ENCODE assay signal across 12 cellular contexts in the genomic region with DNA sequence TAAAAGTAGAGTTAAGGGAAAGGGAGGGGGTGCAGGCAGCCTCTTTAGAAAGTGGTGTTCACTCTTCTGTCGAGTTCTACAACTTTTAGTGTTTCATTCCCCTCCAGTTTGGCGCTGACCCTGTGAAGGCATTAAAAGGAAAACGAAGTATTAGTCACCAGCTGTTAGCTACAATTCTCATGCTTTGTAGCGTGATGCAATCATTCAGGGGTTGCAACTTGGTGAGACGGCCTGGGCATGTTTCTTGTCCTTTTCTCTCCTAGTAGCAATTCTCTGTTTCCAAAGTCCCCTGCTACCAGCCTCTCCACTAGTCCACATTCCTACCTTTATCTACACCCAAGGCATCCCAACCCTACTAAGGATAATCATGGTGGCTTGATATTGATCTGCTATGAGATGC. TPM values are rescaled to one million over a fixed set of nuclear protein-coding genes. Genes with fewer than 3 reads are reported as not detected.
DNase-seq lines count a peak whose midpoint lies in the region; ATAC-seq and TF ChIP-seq lines count a peak whose summit lies in the region.
"Had no signal": no experiment of that assay in that cellular context is flagged by ENCODE, and none has a peak within 500 bp of the region (broad histone marks: within the 10 kb centered on the region; RNA-seq: fewer than 3 reads in every experiment).

No MANE protein-coding gene starts in this region.

- no peak overlapping the region for H3K4me3 Mint-ChIP-seq in activated CD8-positive, alpha-beta T cell treated with anti-CD3 and anti-CD28 coated beads, Interleukin-2, amount 10 ng/mL, durations not matched to agents 7 days and 5 days
- H3K4me3 Mint-ChIP-seq: stimulated activated memory B cell treated with anti-CD40 and anti-IgM and Interleukin-4, amounts not matched to agents 10 μg/mL and 1 μg/mL and 100 μg/mL, for 72 hours had no signal

- peaks cover 0 to 6% of the 10 kb centered on the region in 2 donors for H3K9me3 ChIP-seq in right atrium auricular region

- H3K4me1 ChIP-seq in right atrium auricular region, result peaks cover 0 to 59% of the 10 kb centered on the region in 2 donors

- peaks cover 59% of the 10 kb centered on the region for H3K36me3 ChIP-seq in right atrium auricular region

- TF ChIP-seq POLR2A in GM18505 (IDR thresholded peaks at IDR 0.05; ENCODE audit: borderline replicate concordance, extremely low read depth, insufficient read depth, insufficient read length), result no peak

- intact Hi-C loops in Right ventricle myocardium inferior (cut with DNase I), result no loop called here

- no peak for TF ChIP-seq CTCF in right atrium auricular region (IDR thresholded peaks at IDR 0.05)

- DNase-seq in right atrium auricular region (ENCODE audit: low spot score) (no peak), Right ventricle myocardium inferior (ENCODE audit: missing footprints) (no peak), amniotic stem cell (lab: John Stamatoyannopoulos, UW) (peak; percentile 14), glomerular visceral epithelial cell (ENCODE audit: extremely low spot score) (peak; percentile 65)
- no peak for DNase-seq in activated CD8-positive, alpha-beta T cell treated with anti-CD3 and anti-CD28 coated beads, Interleukin-2, amount 10 ng/mL, durations not matched to agents 7 days and 5 days
- no peak for DNase-seq in central memory CD4-positive, alpha-beta T cell
- DNase-seq: activated T-cell treated with anti-CD3 and anti-CD28 coated beads, Interleukin-2, amount 50 U/mL, for 48 hours had no signal

- no peaks in the 10 kb centered on the region for H3K27me3 ChIP-seq in right atrium auricular region

- H3K4me1 Mint-ChIP-seq in activated CD8-positive, alpha-beta T cell treated with anti-CD3 and anti-CD28 coated beads, Interleukin-2, amount 10 ng/mL, durations not matched to agents 7 days and 5 days (ENCODE audit: low read depth), result peaks cover 4% of the 10 kb centered on the region
- H3K4me1 Mint-ChIP-seq: stimulated activated memory B cell treated with anti-CD40 and anti-IgM and Interleukin-4, amounts not matched to agents 10 μg/mL and 1 μg/mL and 100 μg/mL, for 72 hours had no signal

- H3K27me3 Mint-ChIP-seq in activated CD8-positive, alpha-beta T cell treated with anti-CD3 and anti-CD28 coated beads, Interleukin-2, amount 10 ng/mL, durations not matched to agents 7 days and 5 days (ENCODE audit: low read depth), result no peaks in the 10 kb centered on the region
- H3K27me3 Mint-ChIP-seq: stimulated activated memory B cell treated with anti-CD40 and anti-IgM and Interleukin-4, amounts not matched to agents 10 μg/mL and 1 μg/mL and 100 μg/mL, for 72 hours had no signal

- CTCF ChIA-PET in activated CD8-positive, alpha-beta T cell treated with anti-CD3 and anti-CD28 coated beads, Interleukin-2, amount 10 ng/mL, durations not matched to agents 7 days and 5 days (lab: Charles Lee), result no interaction called here

- peaks cover 38% of the 10 kb centered on the region for H3K36me3 Mint-ChIP-seq in activated CD8-positive, alpha-beta T cell treated with anti-CD3 and anti-CD28 coated beads, Interleukin-2, amount 10 ng/mL, durations not matched to agents 7 days and 5 days (ENCODE audit: low read depth)

- H3K9me3 Mint-ChIP-seq in activated CD8-positive, alpha-beta T cell treated with anti-CD3 and anti-CD28 coated beads, Interleukin-2, amount 10 ng/mL, durations not matched to agents 7 days and 5 days (ENCODE audit: insufficient read depth), result no peaks in the 10 kb centered on the region
- H3K9me3 Mint-ChIP-seq: stimulated activated memory B cell treated with anti-CD40 and anti-IgM and Interleukin-4, amounts not matched to agents 10 μg/mL and 1 μg/mL and 100 μg/mL, for 72 hours had no signal

- H3K27ac Mint-ChIP-seq in activated CD8-positive, alpha-beta T cell treated with anti-CD3 and anti-CD28 coated beads, Interleukin-2, amount 10 ng/mL, durations not matched to agents 7 days and 5 days, result no peak overlapping the region

- H3K4me3 ChIP-seq in right atrium auricular region, result no peak overlapping the region
- H3K4me3 ChIP-seq: coronary artery had no signal

- H3K27ac ChIP-seq in right atrium auricular region, result peak overlapping the region; percentile 82 to 89

- ATAC-seq in Right ventricle myocardium inferior (no peak), GM18505 (IDR thresholded peaks at IDR 0.05; ENCODE audit: unreplicated experiment) (no peak), GM18868 (IDR thresholded peaks at IDR 0.05; ENCODE audit: unreplicated experiment) (no peak)
- ATAC-seq in activated CD8-positive, alpha-beta T cell treated with anti-CD3 and anti-CD28 coated beads, Interleukin-2, amount 10 ng/mL, durations not matched to agents 7 days and 5 days, result no peak
- ATAC-seq: stimulated activated memory B cell treated with anti-CD40 and anti-IgM and Interleukin-4, amounts not matched to agents 10 μg/mL and 1 μg/mL and 100 μg/mL, for 72 hours had no signal

- POLR2A ChIA-PET in activated CD8-positive, alpha-beta T cell treated with anti-CD3 and anti-CD28 coated beads, Interleukin-2, amount 10 ng/mL, durations not matched to agents 7 days and 5 days (lab: Charles Lee), result no interaction called here

RNA-seq across cellular contexts. Expression of a gene that starts 33.7 kb away (rescaled TPM):
- total RNA-seq in right atrium auricular region, result 1 to 10 TPM; 4.4 to 5.9 TPM
- total RNA-seq in Right ventricle myocardium inferior, result 1.4 TPM
- total RNA-seq in activated CD8-positive, alpha-beta T cell treated with anti-CD3 and anti-CD28 coated beads, Interleukin-2, amount 10 ng/mL, durations not matched to agents 7 days and 5 days, result not detected
- total RNA-seq: HT-29 had no signal

Comparison
In these comparisons a context has a peak if more than half of its experiments do, and no peak if none do; other contexts are left out.
1. DNase-seq: peak in amniotic stem cell (single experiment) and glomerular visceral epithelial cell (single experiment); none in right atrium auricular region (single experiment), Right ventricle myocardium inferior (single experiment), activated CD8-positive, alpha-beta T cell treated with anti-CD3 and anti-CD28 coated beads, Interleukin-2, amount 10 ng/mL, durations not matched to agents 7 days and 5 days (single experiment) and central memory CD4-positive, alpha-beta T cell (single experiment).